In genomic region chr22:42871146-42872050, GRCh38 we compare ENCODE assay signal across 23 cellular contexts. TPM values are rescaled to one million over a fixed set of nuclear protein-coding genes. Genes with fewer than 3 reads are reported as not detected.
DNase-seq lines count a peak whose midpoint lies in the region; ATAC-seq, FAIRE-seq and TF ChIP-seq lines count a peak whose summit lies in the region.
"Had no signal": no experiment of that assay in that cellular context is flagged by ENCODE, and none has a peak within 500 bp of the region (broad histone marks: within the 10 kb centered on the region; RNA-seq: fewer than 3 reads in every experiment).

No MANE protein-coding gene starts in this region.

- H3K36me3 ChIP-seq in HepG2 (replicated peaks in 1 of 2; ENCODE audit: control insufficient read depth in 1 of 2, insufficient read depth in 2 of 2, low read length in 2 of 2): peaks cover 27 to 64% of the 10 kb centered on the region in 2 experiments

- TF ChIP-seq POLR2A in HepG2 (IDR thresholded peaks at IDR 0.05; ENCODE audit: insufficient read depth in 1 of 2, low read depth in 2 of 2, low read length in 2 of 2): no peak

- intact Hi-C loops in activated CD8-positive, alpha-beta T cell treated with anti-CD3 and anti-CD28 coated beads for 36 hours (cut with micrococcal nuclease): no loop called here
- intact Hi-C loops in HepG2 (cut with micrococcal nuclease; ENCODE audit: unreplicated experiment): no loop called here

- no peaks in the 10 kb centered on the region for H3K9me3 ChIP-seq in HepG2 (ENCODE audit: low read length)
- H3K9me3 ChIP-seq: BLaER1 treated with 17β-estradiol and CSF1 and Interleukin-3, amounts not matched to agents 10 nM and 100 nM had no signal

- H3K36me3 Mint-ChIP-seq in activated CD8-positive, alpha-beta T cell treated with anti-CD3 and anti-CD28 coated beads, Interleukin-2, amount 10 ng/mL, durations not matched to agents 7 days and 5 days (ENCODE audit: low read depth): peaks cover 4% of the 10 kb centered on the region
- peaks cover 8% of the 10 kb centered on the region for H3K36me3 Mint-ChIP-seq in activated CD8-positive, alpha-beta T cell treated with anti-CD3 and anti-CD28 coated beads for 36 hours (ENCODE audit: low read depth)
- peaks cover 19% of the 10 kb centered on the region for H3K36me3 Mint-ChIP-seq in brain
- peaks cover 24 to 66% of the 10 kb centered on the region in 2 donors for H3K36me3 Mint-ChIP-seq in stimulated activated naive B cell treated with anti-CD40 and anti-IgM and Interleukin-4, amounts not matched to agents 10 μg/mL and 1 μg/mL and 100 μg/mL, for 72 hours

- in situ Hi-C loops in HepG2 (cut with HindIII; ENCODE audit: extremely low pct_ligation_motif_present, low pct_unique_long_range_greater_than_20kb): no loop called here

- CTCF ChIA-PET in activated CD8-positive, alpha-beta T cell treated with anti-CD3 and anti-CD28 coated beads, Interleukin-2, amount 10 ng/mL, durations not matched to agents 7 days and 5 days (lab: Charles Lee): no interaction called here
- CTCF ChIA-PET in activated CD8-positive, alpha-beta T cell treated with anti-CD3 and anti-CD28 coated beads for 36 hours (lab: Charles Lee): no interaction called here
- CTCF ChIA-PET in HepG2 (lab: Yijun Ruan, JAX; ENCODE audit: low intra/inter-chr PET ratio, low total read pairs): no interaction called here

- DNase-seq in activated CD8-positive, alpha-beta T cell treated with anti-CD3 and anti-CD28 coated beads, Interleukin-2, amount 10 ng/mL, durations not matched to agents 7 days and 5 days: no peak
- DNase-seq in activated CD8-positive, alpha-beta T cell treated with anti-CD3 and anti-CD28 coated beads for 36 hours: no peak
- DNase-seq in HepG2 (ENCODE audit: low spot score): no peak
- no peak for DNase-seq in stimulated activated naive B cell treated with anti-CD40 and anti-IgM and Interleukin-4, amounts not matched to agents 10 μg/mL and 1 μg/mL and 100 μg/mL, for 72 hours
- DNase-seq in NCI-H510A treated with DMSO at 0.1 percent for 48 hours (lab: John Stamatoyannopoulos, UW): no peak
- DNase-seq: AML-193; CD4-positive, CD25-positive, alpha-beta regulatory T cell; DMS153; DMS79 treated with DMSO at 0.1 percent for 48 hours; EL; GDM1; GOT3; HCEC 1CT; HFFc6 had no signal

- no peak for TF ChIP-seq CTCF in activated CD8-positive, alpha-beta T cell treated with anti-CD3 and anti-CD28 coated beads for 36 hours (IDR thresholded peaks at IDR 0.05)
- no peak for TF ChIP-seq CTCF in brain (conservative IDR thresholded peaks at IDR 0.05)
- no peak for TF ChIP-seq CTCF in HepG2 (CRISPR knock-in tag; IDR thresholded peaks at IDR 0.05)

- H3K27ac ChIP-seq in HepG2 (ENCODE audit: extremely low read length, insufficient read depth, low read length): no peak overlapping the region
- H3K27ac ChIP-seq: 22Rv1; BLaER1 treated with 17β-estradiol and CSF1 and Interleukin-3, amounts not matched to agents 10 nM and 100 nM had no signal

- peak overlapping the region; percentile 48 for H3K27ac Mint-ChIP-seq in activated CD8-positive, alpha-beta T cell treated with anti-CD3 and anti-CD28 coated beads, Interleukin-2, amount 10 ng/mL, durations not matched to agents 7 days and 5 days
- no peak overlapping the region for H3K27ac Mint-ChIP-seq in activated CD8-positive, alpha-beta T cell treated with anti-CD3 and anti-CD28 coated beads for 36 hours
- peak overlapping the region in 3 of 5 experiments; percentile 5 to 33 (median 17) for H3K27ac Mint-ChIP-seq in brain
- H3K27ac Mint-ChIP-seq in stimulated activated naive B cell treated with anti-CD40 and anti-IgM and Interleukin-4, amounts not matched to agents 10 μg/mL and 1 μg/mL and 100 μg/mL, for 72 hours: peak overlapping the region; percentile 72
- H3K27ac Mint-ChIP-seq: CD4-positive, CD25-positive, alpha-beta regulatory T cell; HFFc6 had no signal

- TF ChIP-seq EP300 in HepG2 (IDR thresholded peaks at IDR 0.05; ENCODE audit: low read depth in 2 of 2, low read length in 2 of 2): no peak
- TF ChIP-seq EP300 in HepG2 (CRISPR knock-in tag; IDR thresholded peaks at IDR 0.05; ENCODE audit: borderline replicate concordance): no peak

- H3K27me3 ChIP-seq in HepG2 (ENCODE audit: control insufficient read depth in 1 of 2, insufficient read depth in 2 of 2, low read length in 2 of 2): no peaks in the 10 kb centered on the region
- H3K27me3 ChIP-seq: BLaER1 treated with 17β-estradiol and CSF1 and Interleukin-3, amounts not matched to agents 10 nM and 100 nM had no signal

- WGBS in HepG2 (ENCODE audit: low lambda C conversion rate): 91% methylated on average over 21 of the region's 31 CpGs

- peaks cover 9% of the 10 kb centered on the region; the same call in 1 of the 2 replicates for H3K4me1 ChIP-seq in HepG2 (ENCODE audit: insufficient read depth, low read length)

- H3K4me3 Mint-ChIP-seq in activated CD8-positive, alpha-beta T cell treated with anti-CD3 and anti-CD28 coated beads, Interleukin-2, amount 10 ng/mL, durations not matched to agents 7 days and 5 days: no peak overlapping the region
- H3K4me3 Mint-ChIP-seq in activated CD8-positive, alpha-beta T cell treated with anti-CD3 and anti-CD28 coated beads for 36 hours: no peak overlapping the region
- no peak overlapping the region for H3K4me3 Mint-ChIP-seq in brain
- H3K4me3 Mint-ChIP-seq in stimulated activated naive B cell treated with anti-CD40 and anti-IgM and Interleukin-4, amounts not matched to agents 10 μg/mL and 1 μg/mL and 100 μg/mL, for 72 hours: no peak overlapping the region
- H3K4me3 Mint-ChIP-seq: CD4-positive, CD25-positive, alpha-beta regulatory T cell; HFFc6 had no signal

- no peak overlapping the region for H3K4me2 ChIP-seq in HepG2 (ENCODE audit: low read depth, low read length)
- H3K4me2 ChIP-seq: BLaER1 treated with 17β-estradiol and CSF1 and Interleukin-3, amounts not matched to agents 10 nM and 100 nM had no signal

- POLR2A ChIA-PET in activated CD8-positive, alpha-beta T cell treated with anti-CD3 and anti-CD28 coated beads, Interleukin-2, amount 10 ng/mL, durations not matched to agents 7 days and 5 days (lab: Charles Lee): no interaction called here
- POLR2A ChIA-PET in activated CD8-positive, alpha-beta T cell treated with anti-CD3 and anti-CD28 coated beads for 36 hours (lab: Charles Lee): interaction anchor here (1.2 to 1.4 kb wide), 2 partner anchors 22 to 77 kb away, joined by 3 to 4 read pairs; no protein-coding TSS in a partner anchor
- POLR2A ChIA-PET in HepG2 (lab: Yijun Ruan, JAX): no interaction called here

- no TSS peak for BruUV-seq in HepG2 (replicated peaks; lab: Mats Ljungman, UMichigan)

- no peak overlapping the region for H2AFZ ChIP-seq in HepG2 (ENCODE audit: low read length)

- no peaks in the 10 kb centered on the region for H3K79me2 ChIP-seq in HepG2 (ENCODE audit: insufficient read depth, low read length)

- ATAC-seq in activated CD8-positive, alpha-beta T cell treated with anti-CD3 and anti-CD28 coated beads, Interleukin-2, amount 10 ng/mL, durations not matched to agents 7 days and 5 days: no peak
- no peak for ATAC-seq in activated CD8-positive, alpha-beta T cell treated with anti-CD3 and anti-CD28 coated beads for 36 hours
- ATAC-seq in HepG2 (no peak), GM18861 (IDR thresholded peaks at IDR 0.05; ENCODE audit: unreplicated experiment) (no peak), HG02763 (IDR thresholded peaks at IDR 0.05; ENCODE audit: unreplicated experiment) (no peak)
- no peak for ATAC-seq in stimulated activated naive B cell treated with anti-CD40 and anti-IgM and Interleukin-4, amounts not matched to agents 10 μg/mL and 1 μg/mL and 100 μg/mL, for 72 hours (replicated peaks)

- no peaks in the 10 kb centered on the region for H3K27me3 Mint-ChIP-seq in activated CD8-positive, alpha-beta T cell treated with anti-CD3 and anti-CD28 coated beads, Interleukin-2, amount 10 ng/mL, durations not matched to agents 7 days and 5 days (ENCODE audit: low read depth)
- H3K27me3 Mint-ChIP-seq in activated CD8-positive, alpha-beta T cell treated with anti-CD3 and anti-CD28 coated beads for 36 hours: no peaks in the 10 kb centered on the region
- H3K27me3 Mint-ChIP-seq in brain: no peaks in the 10 kb centered on the region
- H3K27me3 Mint-ChIP-seq in stimulated activated naive B cell treated with anti-CD40 and anti-IgM and Interleukin-4, amounts not matched to agents 10 μg/mL and 1 μg/mL and 100 μg/mL, for 72 hours: no peaks in the 10 kb centered on the region
- H3K27me3 Mint-ChIP-seq: CD4-positive, CD25-positive, alpha-beta regulatory T cell had no signal

- H3K9ac ChIP-seq in HepG2 (ENCODE audit: insufficient read depth, low read depth, low read length): no peak overlapping the region
- H3K9ac ChIP-seq: BLaER1 treated with 17β-estradiol and CSF1 and Interleukin-3, amounts not matched to agents 10 nM and 100 nM had no signal

- no peaks in the 10 kb centered on the region for H4K20me1 ChIP-seq in HepG2 (ENCODE audit: insufficient read depth, low read length)

- no peak for TF ChIP-seq RAD21 in HepG2 (CRISPR knock-in tag; IDR thresholded peaks at IDR 0.05)

- FAIRE-seq in HepG2 (lab: Jason Lieb, UNC): no peak
- FAIRE-seq: D721Med, GM12892, GM19239, HTR-8/SVneo had no signal

- H3K4me3 ChIP-seq in HepG2 (replicated peaks in 1 of 3; ENCODE audit: insufficient read depth in 1 of 3, low read depth in 2 of 3, low read length in 3 of 3): no peak overlapping the region
- H3K4me3 ChIP-seq: BLaER1 treated with 17β-estradiol and CSF1 and Interleukin-3, amounts not matched to agents 10 nM and 100 nM had no signal

- no peaks in the 10 kb centered on the region for H3K9me3 Mint-ChIP-seq in activated CD8-positive, alpha-beta T cell treated with anti-CD3 and anti-CD28 coated beads, Interleukin-2, amount 10 ng/mL, durations not matched to agents 7 days and 5 days (ENCODE audit: insufficient read depth)
- H3K9me3 Mint-ChIP-seq in activated CD8-positive, alpha-beta T cell treated with anti-CD3 and anti-CD28 coated beads for 36 hours: no peaks in the 10 kb centered on the region
- H3K9me3 Mint-ChIP-seq in brain: no peaks in the 10 kb centered on the region
- H3K9me3 Mint-ChIP-seq in stimulated activated naive B cell treated with anti-CD40 and anti-IgM and Interleukin-4, amounts not matched to agents 10 μg/mL and 1 μg/mL and 100 μg/mL, for 72 hours: no peaks in the 10 kb centered on the region
- H3K9me3 Mint-ChIP-seq: CD4-positive, CD25-positive, alpha-beta regulatory T cell; HFFc6 had no signal

- H3K4me1 Mint-ChIP-seq in activated CD8-positive, alpha-beta T cell treated with anti-CD3 and anti-CD28 coated beads, Interleukin-2, amount 10 ng/mL, durations not matched to agents 7 days and 5 days (ENCODE audit: low read depth): peaks cover 5% of the 10 kb centered on the region
- peaks cover 5% of the 10 kb centered on the region for H3K4me1 Mint-ChIP-seq in activated CD8-positive, alpha-beta T cell treated with anti-CD3 and anti-CD28 coated beads for 36 hours (ENCODE audit: low read depth)
- peaks cover 37% of the 10 kb centered on the region for H3K4me1 Mint-ChIP-seq in brain
- peaks cover 5 to 11% of the 10 kb centered on the region in 2 donors for H3K4me1 Mint-ChIP-seq in stimulated activated naive B cell treated with anti-CD40 and anti-IgM and Interleukin-4, amounts not matched to agents 10 μg/mL and 1 μg/mL and 100 μg/mL, for 72 hours

RNA-seq across cellular contexts. Expression of gene ARFGAP3, which starts 14.3 kb away (rescaled TPM):
- 10 to 100 TPM; 35.8 to 36.7 TPM for total RNA-seq in activated CD8-positive, alpha-beta T cell treated with anti-CD3 and anti-CD28 coated beads, Interleukin-2, amount 10 ng/mL, durations not matched to agents 7 days and 5 days
- total RNA-seq in activated CD8-positive, alpha-beta T cell treated with anti-CD3 and anti-CD28 coated beads for 36 hours: 10 to 100 TPM; 27.1 to 27.2 TPM
- polyA plus RNA-seq in brain (ENCODE audit: insufficient read depth, low read depth, low replicate concordance) (35.7 TPM), HepG2 (2011; rRNA removed) (51.0 and 61.6 TPM in 2 replicates)
- total RNA-seq in HepG2 (2016; rRNA removed; fragmentation: Illumina TruSeq; extraction: Trizol): 41.7 and 66.7 TPM in 2 replicates
- total RNA-seq in HepG2 (2016; cell fraction: cytosol; rRNA removed; fragmentation: Illumina TruSeq; extraction: Trizol; ENCODE audit: low read depth): 9.5 and 13.8 TPM in 2 replicates
- 41.6 and 68.2 TPM in 2 replicates for total RNA-seq in HepG2 (2016; cell fraction: insoluble cytoplasmic fraction; rRNA removed; fragmentation: Illumina TruSeq; extraction: Trizol)
- total RNA-seq in HepG2 (2016; cell fraction: membrane; rRNA removed; fragmentation: Illumina TruSeq; extraction: Trizol): 19.0 and 21.9 TPM in 2 replicates
- 26.8 and 27.4 TPM in 2 replicates for total RNA-seq in HepG2 (2016; cell fraction: nucleus; rRNA removed; fragmentation: Illumina TruSeq; extraction: Trizol)
- 42.3 and 50.3 TPM in 2 replicates for polyA plus RNA-seq in HepG2 (2011; cell fraction: cytosol; rRNA removed)
- 41.8 and 43.9 TPM in 2 replicates for polyA plus RNA-seq in HepG2 (2011; cell fraction: nucleus; rRNA removed)
- 40.6 and 42.9 TPM in 2 replicates for polyA plus RNA-seq in HepG2 (2012)
- 3.0 and 3.1 TPM in 2 replicates for polyA plus RNA-seq in HepG2 (2016; cell fraction: cytosol; fragmentation: Illumina TruSeq; extraction: Trizol; ENCODE audit: low read depth)
- polyA plus RNA-seq in HepG2 (2016; cell fraction: insoluble cytoplasmic fraction; fragmentation: Illumina TruSeq; extraction: Trizol; ENCODE audit: low read depth): 50.7 and 53.6 TPM in 2 replicates
- polyA plus RNA-seq in HepG2 (2016; cell fraction: membrane; fragmentation: Illumina TruSeq; extraction: Trizol; ENCODE audit: low read depth): 7.0 and 7.1 TPM in 2 replicates
- 40.6 and 48.9 TPM in 2 replicates for polyA plus RNA-seq in HepG2 (2016; cell fraction: nucleus; fragmentation: Illumina TruSeq; extraction: Trizol; ENCODE audit: insufficient read depth, low read depth)
- 16.2 and 65.9 TPM in 2 replicates for polyA minus RNA-seq in HepG2 (2011; rRNA and poly(A)+ RNA removed; ENCODE audit: low replicate concordance)
- polyA minus RNA-seq in HepG2 (2011; cell fraction: cytosol; rRNA and poly(A)+ RNA removed): 38.9 and 45.0 TPM in 2 replicates
- polyA minus RNA-seq in HepG2 (2011; cell fraction: nucleus; rRNA and poly(A)+ RNA removed): 43.4 and 53.0 TPM in 2 replicates
